In the genomic region with DNA sequence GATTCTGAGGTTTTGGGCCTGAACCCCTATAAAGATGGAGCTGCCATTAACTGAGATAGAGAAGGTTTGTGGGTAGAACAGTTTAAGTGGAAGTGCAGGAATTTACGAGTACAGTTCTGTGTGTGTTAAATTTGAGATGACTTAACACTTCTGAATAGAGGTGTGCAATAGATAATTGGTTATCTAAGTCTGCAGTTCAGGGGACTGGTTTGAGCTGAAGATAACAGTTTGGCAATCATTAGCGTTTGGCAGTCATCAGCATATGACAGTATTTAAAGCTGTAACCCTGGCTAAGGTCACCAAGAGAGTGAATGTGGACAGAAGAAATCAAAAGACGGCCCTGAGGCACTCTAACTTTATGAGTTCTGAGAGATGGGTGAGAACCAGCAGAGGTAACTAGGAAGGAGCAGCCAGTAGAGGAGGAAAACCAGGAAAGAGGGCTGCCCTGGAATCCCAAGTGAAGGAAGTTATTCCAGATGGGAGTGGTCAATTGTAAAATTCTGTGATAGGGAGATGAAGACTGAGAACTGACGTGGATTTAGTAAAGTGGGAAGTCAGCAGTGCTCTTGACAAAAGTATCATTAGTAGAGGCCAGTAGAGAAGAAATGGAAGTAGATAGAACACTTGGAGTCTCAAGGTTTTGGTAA, we compare ENCODE assay signal across 27 cellular contexts. TPM values are rescaled to one million over a fixed set of nuclear protein-coding genes. Genes with fewer than 3 reads are reported as not detected.
A peak's percentile ranks its signal among the peaks of the same experiment; 100 is the strongest.
DNase-seq lines count a peak whose midpoint lies in the region; ATAC-seq and TF ChIP-seq lines count a peak whose summit lies in the region.
"Had no signal": no experiment of that assay in that cellular context is flagged by ENCODE, and none has a peak within 500 bp of the region (broad histone marks: within the 10 kb centered on the region; RNA-seq: fewer than 3 reads in every experiment).

No MANE protein-coding gene starts in this region.

- H3K27me3 ChIP-seq in Karpas-422 (ENCODE audit: low read length): no peaks in the 10 kb centered on the region
- H3K27me3 ChIP-seq: esophagus muscularis mucosa, gastroesophageal sphincter had no signal

- H3K4me1 ChIP-seq in HEK293 (ENCODE audit: control insufficient read depth, insufficient read depth, low read length) (no peaks in the 10 kb centered on the region), mucosa of descending colon (ENCODE audit: low read depth) (peaks cover 6% of the 10 kb centered on the region), Karpas-422 (ENCODE audit: low read length) (peaks cover under 1% of the 10 kb centered on the region)

- peaks cover 47% of the 10 kb centered on the region for H3K79me2 ChIP-seq in Karpas-422 (ENCODE audit: low read length)

- H3K4me3 ChIP-seq in HEK293 (ENCODE audit: low read depth, low read length) (no peak overlapping the region), mucosa of descending colon (no peak overlapping the region), Karpas-422 (ENCODE audit: low read length) (no peak overlapping the region)
- H3K4me3 ChIP-seq: esophagus muscularis mucosa, gastroesophageal sphincter, lung, skin epidermis, thoracic aorta had no signal

- no peaks in the 10 kb centered on the region for H3K9me2 ChIP-seq in Karpas-422 (replicated peaks; ENCODE audit: insufficient read depth, low read length)
- H3K9me2 ChIP-seq: SK-N-SH had no signal

- intact Hi-C loops in activated T-helper 1 cell treated with anti-CD3 and anti-CD28 coated beads, Interleukin-12 subunit alpha, Interleukin-12 subunit beta, Interleukin-2, Interleukin-4 antibody, amounts not matched to agents 30 ng/mL and 10 ng/mL and 1 ng/mL, durations not matched to agents 14 hours and 24 hours and 36 hours (cut with micrococcal nuclease): no loop called here
- intact Hi-C loops in mucosa of descending colon (cut with DNase I, micrococcal nuclease): no loop called here

- peak overlapping the region; percentile 85 for H3K27ac Mint-ChIP-seq in activated T-cell treated with anti-CD3 and anti-CD28 coated beads, Interleukin-2, amount 50 U/mL, for 72 hours
- peak overlapping the region; percentile 41 for H3K27ac Mint-ChIP-seq in activated T-helper 1 cell treated with anti-CD3 and anti-CD28 coated beads, Interleukin-12 subunit alpha, Interleukin-12 subunit beta, Interleukin-2, Interleukin-4 antibody, amounts not matched to agents 30 ng/mL and 10 ng/mL and 1 ng/mL, durations not matched to agents 14 hours and 24 hours and 36 hours
- H3K27ac Mint-ChIP-seq: stimulated activated memory B cell treated with anti-CD40 and anti-IgM and Interleukin-4, amounts not matched to agents 10 μg/mL and 1 μg/mL and 100 μg/mL, for 72 hours had no signal

- H3K4me2 ChIP-seq in Karpas-422 (ENCODE audit: low read depth, low read length, poor library complexity, severe bottlenecking): no peak overlapping the region
- H3K4me2 ChIP-seq: SK-N-SH had no signal

- no peaks in the 10 kb centered on the region for H3K27me3 Mint-ChIP-seq in activated T-cell treated with anti-CD3 and anti-CD28 coated beads, Interleukin-2, amount 50 U/mL, for 72 hours (ENCODE audit: low read depth)
- H3K27me3 Mint-ChIP-seq in activated T-helper 1 cell treated with anti-CD3 and anti-CD28 coated beads, Interleukin-12 subunit alpha, Interleukin-12 subunit beta, Interleukin-2, Interleukin-4 antibody, amounts not matched to agents 30 ng/mL and 10 ng/mL and 1 ng/mL, durations not matched to agents 14 hours and 24 hours and 36 hours (ENCODE audit: insufficient read depth): no peaks in the 10 kb centered on the region
- H3K27me3 Mint-ChIP-seq: stimulated activated memory B cell treated with anti-CD40 and anti-IgM and Interleukin-4, amounts not matched to agents 10 μg/mL and 1 μg/mL and 100 μg/mL, for 72 hours had no signal

- no peak overlapping the region for H3K4me3 Mint-ChIP-seq in activated T-cell treated with anti-CD3 and anti-CD28 coated beads, Interleukin-2, amount 50 U/mL, for 72 hours
- no peak overlapping the region for H3K4me3 Mint-ChIP-seq in activated T-helper 1 cell treated with anti-CD3 and anti-CD28 coated beads, Interleukin-12 subunit alpha, Interleukin-12 subunit beta, Interleukin-2, Interleukin-4 antibody, amounts not matched to agents 30 ng/mL and 10 ng/mL and 1 ng/mL, durations not matched to agents 14 hours and 24 hours and 36 hours
- H3K4me3 Mint-ChIP-seq: stimulated activated memory B cell treated with anti-CD40 and anti-IgM and Interleukin-4, amounts not matched to agents 10 μg/mL and 1 μg/mL and 100 μg/mL, for 72 hours had no signal

- POLR2A ChIA-PET in HEK293 (lab: Yijun Ruan, JAX): no interaction called here

- ATAC-seq in activated T-cell treated with anti-CD3 and anti-CD28 coated beads, Interleukin-2, amount 50 U/mL, for 72 hours (replicated peaks in 1 of 2): no peak
- ATAC-seq in mucosa of descending colon (peak; percentile 51), HG02884 (IDR thresholded peaks at IDR 0.05; ENCODE audit: unreplicated experiment) (no peak)
- ATAC-seq: activated CD4-positive, CD25-positive, alpha-beta regulatory T cell treated with anti-CD3 and anti-CD28 coated beads, Interleukin-2, amount 50 U/mL, for 24 hours; gastroesophageal sphincter; stimulated activated memory B cell treated with anti-CD40 and anti-IgM and Interleukin-4, amounts not matched to agents 10 μg/mL and 1 μg/mL and 100 μg/mL, for 72 hours had no signal

- CTCF ChIA-PET in HEK293 (lab: Yijun Ruan, JAX): no interaction called here

- H3K36me3 ChIP-seq in HEK293 (ENCODE audit: control insufficient read depth in 2 of 2, insufficient read depth in 1 of 2, low read length in 2 of 2) (peaks cover 40 to 90% of the 10 kb centered on the region in 2 experiments), mucosa of descending colon (ENCODE audit: low read depth) (peaks cover 3% of the 10 kb centered on the region), Karpas-422 (ENCODE audit: insufficient read depth, low read length) (peaks cover 86% of the 10 kb centered on the region)

- H3K9ac ChIP-seq in Karpas-422 (ENCODE audit: low read length): no peak overlapping the region
- H3K9ac ChIP-seq: SK-N-SH had no signal

- H3K27ac ChIP-seq in HEK293 (ENCODE audit: extremely low read depth, low read depth, low read length) (no peak overlapping the region), Karpas-422 (ENCODE audit: low read length) (no peak overlapping the region)
- H3K27ac ChIP-seq: esophagus muscularis mucosa, gastroesophageal sphincter, skin epidermis, thoracic aorta had no signal

- peaks cover 55% of the 10 kb centered on the region for H3K4me1 Mint-ChIP-seq in activated T-cell treated with anti-CD3 and anti-CD28 coated beads, Interleukin-2, amount 50 U/mL, for 72 hours (ENCODE audit: low read depth)
- H3K4me1 Mint-ChIP-seq in activated T-helper 1 cell treated with anti-CD3 and anti-CD28 coated beads, Interleukin-12 subunit alpha, Interleukin-12 subunit beta, Interleukin-2, Interleukin-4 antibody, amounts not matched to agents 30 ng/mL and 10 ng/mL and 1 ng/mL, durations not matched to agents 14 hours and 24 hours and 36 hours (ENCODE audit: low read depth): peaks cover 38% of the 10 kb centered on the region

- no peaks in the 10 kb centered on the region for H3K9me3 Mint-ChIP-seq in activated T-cell treated with anti-CD3 and anti-CD28 coated beads, Interleukin-2, amount 50 U/mL, for 72 hours
- no peaks in the 10 kb centered on the region for H3K9me3 Mint-ChIP-seq in activated T-helper 1 cell treated with anti-CD3 and anti-CD28 coated beads, Interleukin-12 subunit alpha, Interleukin-12 subunit beta, Interleukin-2, Interleukin-4 antibody, amounts not matched to agents 30 ng/mL and 10 ng/mL and 1 ng/mL, durations not matched to agents 14 hours and 24 hours and 36 hours
- H3K9me3 Mint-ChIP-seq: stimulated activated memory B cell treated with anti-CD40 and anti-IgM and Interleukin-4, amounts not matched to agents 10 μg/mL and 1 μg/mL and 100 μg/mL, for 72 hours had no signal

- no peaks in the 10 kb centered on the region for H3K9me3 ChIP-seq in HEK293 (ENCODE audit: control insufficient read depth, insufficient read depth, low read depth, low read length)
- H3K9me3 ChIP-seq in mucosa of descending colon: no peaks in the 10 kb centered on the region
- H3K9me3 ChIP-seq in Karpas-422 (ENCODE audit: low read length): no peaks in the 10 kb centered on the region
- H3K9me3 ChIP-seq: esophagus muscularis mucosa, gastroesophageal sphincter, SK-N-SH, thoracic aorta had no signal

- DNase-seq in activated T-cell treated with anti-CD3 and anti-CD28 coated beads, Interleukin-2, amount 50 U/mL, for 72 hours: no peak
- no peak for DNase-seq in activated T-cell treated with anti-CD3 and anti-CD28 coated beads, Interleukin-2, amount 50 U/mL, for 1 hour
- DNase-seq in activated T-helper 1 cell treated with anti-CD3 and anti-CD28 coated beads, Interleukin-12 subunit alpha, Interleukin-12 subunit beta, Interleukin-2, Interleukin-4 antibody, amounts not matched to agents 30 ng/mL and 10 ng/mL and 1 ng/mL, durations not matched to agents 14 hours and 24 hours and 36 hours (ENCODE audit: low spot score): no peak
- no peak for DNase-seq in mucosa of descending colon
- DNase-seq in OCI-M2 (lab: John Stamatoyannopoulos, UW; ENCODE audit: unreplicated experiment): no peak
- no peak for DNase-seq in Karpas-422
- DNase-seq: activated CD8-positive, alpha-beta memory T cell treated with anti-CD3 and anti-CD28 coated beads, Interleukin-2, amount 50 U/mL, for 48 hours; activated naive CD4-positive, alpha-beta T cell; C1 segment of cervical spinal cord; effector CD8-positive, alpha-beta T cell; HCEC 1CT; NCI-H1694 treated with DMSO at 0.1 percent for 48 hours; NCI-H526; nucleus accumbens; RPMI8226; SK-N-SH; stimulated activated CD4-positive, alpha-beta T cell treated with anti-CD3 and anti-CD28 coated beads, Interleukin-1b, Interleukin-23, amount 100 ng/mL, for 48 hours; T1000 had no signal

- H2AFZ ChIP-seq in Karpas-422 (ENCODE audit: low read length): no peak overlapping the region

- peaks cover 19 to 50% of the 10 kb centered on the region in 2 donors for H3K36me3 Mint-ChIP-seq in activated T-cell treated with anti-CD3 and anti-CD28 coated beads, Interleukin-2, amount 50 U/mL, for 72 hours (ENCODE audit: insufficient read depth in 2 of 2)
- H3K36me3 Mint-ChIP-seq in activated T-helper 1 cell treated with anti-CD3 and anti-CD28 coated beads, Interleukin-12 subunit alpha, Interleukin-12 subunit beta, Interleukin-2, Interleukin-4 antibody, amounts not matched to agents 30 ng/mL and 10 ng/mL and 1 ng/mL, durations not matched to agents 14 hours and 24 hours and 36 hours (ENCODE audit: low read depth): peaks cover 45% of the 10 kb centered on the region

- no peaks in the 10 kb centered on the region for H4K20me1 ChIP-seq in Karpas-422 (ENCODE audit: insufficient read depth, low read depth, low read length)

- TF ChIP-seq CTCF in HEK293 (tag by site-specific recombination; IDR thresholded peaks at IDR 0.05): no peak
- TF ChIP-seq CTCF in mucosa of descending colon (IDR thresholded peaks at IDR 0.05): no peak

RNA-seq across cellular contexts. Expression of a gene that starts 8.1 kb away (rescaled TPM):
- total RNA-seq in activated T-cell treated with anti-CD3 and anti-CD28 coated beads, Interleukin-2, amount 50 U/mL, for 72 hours: 10 to 100 TPM; 15.1 to 16.2 TPM
- 14.5 and 16.8 TPM in 2 replicates for total RNA-seq in activated T-helper 1 cell treated with anti-CD3 and anti-CD28 coated beads, Interleukin-12 subunit alpha, Interleukin-12 subunit beta, Interleukin-2, Interleukin-4 antibody, amounts not matched to agents 30 ng/mL and 10 ng/mL and 1 ng/mL, durations not matched to agents 14 hours and 24 hours and 36 hours
- total RNA-seq in mucosa of descending colon: 10 to 100 TPM; 11.6 to 17.4 (median 13.7) TPM
- 18.3 and 22.7 TPM in 2 replicates for total RNA-seq in Karpas-422 (2014; rRNA removed; shearing (Covaris generic); ENCODE audit: low replicate concordance)

RNA-seq across cellular contexts. Expression of a gene that starts 12.0 kb away (rescaled TPM):
- total RNA-seq in activated T-cell treated with anti-CD3 and anti-CD28 coated beads, Interleukin-2, amount 50 U/mL, for 72 hours: under 1 TPM; 0.26 to 0.46 TPM
- 1.1 and 1.3 TPM in 2 replicates for total RNA-seq in activated T-helper 1 cell treated with anti-CD3 and anti-CD28 coated beads, Interleukin-12 subunit alpha, Interleukin-12 subunit beta, Interleukin-2, Interleukin-4 antibody, amounts not matched to agents 30 ng/mL and 10 ng/mL and 1 ng/mL, durations not matched to agents 14 hours and 24 hours and 36 hours
- 1 to 10 TPM in 2 of 3 donors, under 1 TPM in 1; 0.90 to 1.1 (median 1.0) TPM for total RNA-seq in mucosa of descending colon
- 3.6 and 4.2 TPM in 2 replicates for total RNA-seq in Karpas-422 (2014; rRNA removed; shearing (Covaris generic); ENCODE audit: low replicate concordance)

RNA-seq across cellular contexts. Expression of a gene that starts 16.5 kb away (rescaled TPM):
- total RNA-seq in activated T-cell treated with anti-CD3 and anti-CD28 coated beads, Interleukin-2, amount 50 U/mL, for 72 hours: 10 to 100 TPM in 1 of 2 donors, 1 to 10 TPM in 1; 5.6 to 23.0 TPM
- total RNA-seq in activated T-helper 1 cell treated with anti-CD3 and anti-CD28 coated beads, Interleukin-12 subunit alpha, Interleukin-12 subunit beta, Interleukin-2, Interleukin-4 antibody, amounts not matched to agents 30 ng/mL and 10 ng/mL and 1 ng/mL, durations not matched to agents 14 hours and 24 hours and 36 hours: 3.1 and 3.4 TPM in 2 replicates
- total RNA-seq in mucosa of descending colon: 1 to 10 TPM in 2 of 3 donors, not detected in 1; 2.3 to 7.6 TPM
- total RNA-seq in Karpas-422 (2014; rRNA removed; shearing (Covaris generic); ENCODE audit: low replicate concordance): 1,199 and 1,851 TPM in 2 replicates

RNA-seq across cellular contexts. Expression of a gene that starts 31.3 kb away (rescaled TPM):
- total RNA-seq in activated T-cell treated with anti-CD3 and anti-CD28 coated beads, Interleukin-2, amount 50 U/mL, for 72 hours: under 1 TPM in 1 of 2 donors, not detected in 1; 0.22 TPM
- 0.10 and 0.12 TPM in 2 replicates for total RNA-seq in activated T-helper 1 cell treated with anti-CD3 and anti-CD28 coated beads, Interleukin-12 subunit alpha, Interleukin-12 subunit beta, Interleukin-2, Interleukin-4 antibody, amounts not matched to agents 30 ng/mL and 10 ng/mL and 1 ng/mL, durations not matched to agents 14 hours and 24 hours and 36 hours
- under 1 TPM in 1 of 3 donors, not detected in 2; 0.22 TPM for total RNA-seq in mucosa of descending colon
- total RNA-seq in Karpas-422 (2014; rRNA removed; shearing (Covaris generic); ENCODE audit: low replicate concordance): 0.07 and 0.22 TPM in 2 replicates
- total RNA-seq: gastroesophageal sphincter, thoracic aorta had no signal

RNA-seq across cellular contexts. Expression of a gene that starts 31.4 kb away (rescaled TPM):
- 1 to 10 TPM; 4.5 to 6.3 TPM for total RNA-seq in activated T-cell treated with anti-CD3 and anti-CD28 coated beads, Interleukin-2, amount 50 U/mL, for 72 hours
- total RNA-seq in activated T-helper 1 cell treated with anti-CD3 and anti-CD28 coated beads, Interleukin-12 subunit alpha, Interleukin-12 subunit beta, Interleukin-2, Interleukin-4 antibody, amounts not matched to agents 30 ng/mL and 10 ng/mL and 1 ng/mL, durations not matched to agents 14 hours and 24 hours and 36 hours: 2.8 and 2.9 TPM in 2 replicates
- total RNA-seq in mucosa of descending colon: 1 to 10 TPM in 1 of 3 donors, under 1 TPM in 2; 0.49 to 1.6 (median 0.67) TPM
- total RNA-seq in Karpas-422 (2014; rRNA removed; shearing (Covaris generic); ENCODE audit: low replicate concordance): 10.0 and 11.8 TPM in 2 replicates

Comparison
In these comparisons a context has a peak if more than half of its experiments do, and no peak if none do; other contexts are left out.
1. RNA of a gene that starts 16.5 kb away (total RNA-seq): 1,199 to 1,851 TPM in Karpas-422; 5.6 to 23.0 TPM in activated T-cell treated with anti-CD3 and anti-CD28 coated beads, Interleukin-2, amount 50 U/mL, for 72 hours, 3.1 to 3.4 TPM in activated T-helper 1 cell treated with anti-CD3 and anti-CD28 coated beads, Interleukin-12 subunit alpha, Interleukin-12 subunit beta, Interleukin-2, Interleukin-4 antibody, amounts not matched to agents 30 ng/mL and 10 ng/mL and 1 ng/mL, durations not matched to agents 14 hours and 24 hours and 36 hours and 2.3 to 7.6 TPM in mucosa of descending colon; every median in the first group is over 10 times any median in the second.